8 cellular contexts compared by ENCODE assay signal in the genomic region with DNA sequence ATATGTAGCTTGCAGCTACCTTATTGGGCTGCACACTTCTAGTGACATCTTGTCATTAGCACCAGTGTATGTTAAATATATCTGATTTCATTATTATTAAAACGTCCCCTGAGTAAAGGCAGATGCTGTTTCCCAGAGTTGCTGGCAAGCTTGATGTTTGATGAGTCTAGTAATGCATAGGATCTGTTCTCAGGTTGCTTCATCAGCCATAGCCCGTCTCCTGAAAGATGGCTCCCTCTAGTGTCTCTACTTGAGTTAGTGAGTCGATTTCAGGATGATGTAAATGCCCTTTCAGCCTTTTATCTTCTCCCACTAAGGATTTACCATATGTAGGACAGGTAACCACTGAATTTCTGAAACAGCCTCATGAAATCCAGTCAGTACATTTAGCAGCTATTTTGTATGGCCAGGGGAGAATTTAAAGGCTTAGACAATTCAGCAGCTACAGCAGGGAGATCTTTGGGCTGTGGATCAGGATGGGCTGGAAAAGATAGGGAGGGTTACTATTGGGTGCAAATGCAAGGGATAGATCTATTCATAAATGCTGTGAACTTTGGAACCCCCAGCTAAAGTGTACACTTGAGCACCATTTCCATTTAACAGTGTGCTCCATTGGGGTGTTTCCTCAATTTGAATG.
DNase-seq lines count a peak whose midpoint lies in the region; ATAC-seq and TF ChIP-seq lines count a peak whose summit lies in the region.

No MANE protein-coding gene starts in this region.

- no peaks in the 10 kb centered on the region for H3K9me3 Mint-ChIP-seq in nephron

- H3K4me1 Mint-ChIP-seq in nephron = peaks cover 4% of the 10 kb centered on the region

- H3K36me3 Mint-ChIP-seq in nephron (ENCODE audit: low read depth) = no peaks in the 10 kb centered on the region

- H3K36me3 ChIP-seq in sigmoid colon = no peaks in the 10 kb centered on the region

- no peak overlapping the region for H3K4me3 Mint-ChIP-seq in nephron

- DNase-seq in NCI-H526 (lab: John Stamatoyannopoulos, UW) (peak; percentile 23 to 78), cardiac fibroblast (ENCODE audit: low read depth in 2 of 2) (peak; percentile 55 to 65), sigmoid colon (no peak)

- H3K27me3 Mint-ChIP-seq in nephron (ENCODE audit: low read depth) = no peaks in the 10 kb centered on the region

- TF ChIP-seq CTCF in 22Rv1 (IDR thresholded peaks at IDR 0.05) (peak; percentile 80), cardiac fibroblast (IDR thresholded peaks at IDR 0.05; ENCODE audit: low read depth, low read length) (peak; percentile 54), nephron (IDR thresholded peaks at IDR 0.05; ENCODE audit: unreplicated experiment in 3 of 3) (peak; percentile 63 to 75 (median 67)), sigmoid colon (IDR thresholded peaks at IDR 0.05) (peak in 1 of 4 experiments; percentile 12)

- TF ChIP-seq EP300 in sigmoid colon (IDR thresholded peaks at IDR 0.05) = no peak

- H3K9me3 ChIP-seq in sigmoid colon = no peaks in the 10 kb centered on the region

- H3K27ac ChIP-seq in 22Rv1 (no peak overlapping the region), sigmoid colon (no peak overlapping the region)

- no peak overlapping the region for H3K4me3 ChIP-seq in cardiac fibroblast (replicated peaks in 1 of 2; ENCODE audit: low read depth in 2 of 2, low read length in 2 of 2)
- H3K4me3 ChIP-seq in sigmoid colon = no peak overlapping the region

- TF ChIP-seq POLR2A in sigmoid colon (IDR thresholded peaks at IDR 0.05) = no peak

- no peak overlapping the region for H3K27ac Mint-ChIP-seq in nephron

- ATAC-seq in GM18511 (IDR thresholded peaks at IDR 0.05; ENCODE audit: unreplicated experiment) (peak; percentile 79), HG03342 (IDR thresholded peaks at IDR 0.05; ENCODE audit: unreplicated experiment) (peak; percentile 71), HG02970 (IDR thresholded peaks at IDR 0.05; ENCODE audit: low FRiP score, unreplicated experiment) (no peak)

- H3K4me1 ChIP-seq in sigmoid colon = no peaks in the 10 kb centered on the region

- intact Hi-C loops in sigmoid colon (cut with DNase I) = no loop called here

- WGBS in sigmoid colon, 2 donors = 1 to 6% methylated on average over 3 of the region's 3 CpGs

- H3K27me3 ChIP-seq in sigmoid colon = no peaks in the 10 kb centered on the region
